ENCODE assay signal across 1 cellular context in genomic region chr3:149224736-149225594, GRCh38.
TF ChIP-seq lines count a peak whose summit lies in the region.

No MANE protein-coding gene starts in this region.

TF ChIP-seq in HepG2, 621 proteins besides CTCF, POLR2A, EP300 and RAD21 (continued from another document and continues in another):
- peak; percentile 36; the same call in 1 of the 2 replicates for TF ChIP-seq ZNF770 (CRISPR knock-in tag; IDR thresholded peaks at IDR 0.05)
- no peak for TF ChIP-seq KDM1A (CRISPR knock-in tag; IDR thresholded peaks at IDR 0.05)
- TF ChIP-seq ZNF850 (CRISPR knock-in tag; conservative IDR thresholded peaks at IDR 0.05): no peak
- TF ChIP-seq ZNF577 (CRISPR knock-in tag; IDR thresholded peaks at IDR 0.05; ENCODE audit: borderline replicate concordance, low read depth): no peak
- TF ChIP-seq MTF2 (CRISPR knock-in tag; IDR thresholded peaks at IDR 0.05; ENCODE audit: borderline replicate concordance): no peak
- TF ChIP-seq HNRNPK (IDR thresholded peaks at IDR 0.05; ENCODE audit: low read depth, low read length, poor library complexity, severe bottlenecking): no peak
- no peak for TF ChIP-seq HES4 (CRISPR knock-in tag; IDR thresholded peaks at IDR 0.05; ENCODE audit: borderline replicate concordance)
- no peak for TF ChIP-seq DMTF1 (CRISPR knock-in tag; IDR thresholded peaks at IDR 0.05)
- TF ChIP-seq USF2 (IDR thresholded peaks at IDR 0.05; ENCODE audit: low read depth, low read length): no peak
- no peak for TF ChIP-seq USF2 (CRISPR knock-in tag; IDR thresholded peaks at IDR 0.05; ENCODE audit: borderline replicate concordance)
- TF ChIP-seq KDM5A (IDR thresholded peaks at IDR 0.05; ENCODE audit: borderline replicate concordance, low read length): 0 out of 2 replicates have a peak, but pooled peaks have one; percentile 27
- TF ChIP-seq ZKSCAN1 (IDR thresholded peaks at IDR 0.05; ENCODE audit: low read length): no peak
- peak; percentile 98 for TF ChIP-seq ARID5B (CRISPR knock-in tag; IDR thresholded peaks at IDR 0.05)
- no peak for TF ChIP-seq ZNF326 (CRISPR knock-in tag; IDR thresholded peaks at IDR 0.05; ENCODE audit: borderline replicate concordance)
- TF ChIP-seq EEA1 (CRISPR knock-in tag; IDR thresholded peaks at IDR 0.05; ENCODE audit: borderline replicate concordance): no peak
- TF ChIP-seq GABPA (IDR thresholded peaks at IDR 0.05; ENCODE audit: low read depth, low read length): no peak
- peak; percentile 78 for TF ChIP-seq GABPA (CRISPR knock-in tag; IDR thresholded peaks at IDR 0.05; ENCODE audit: low read depth)
- TF ChIP-seq HNF4G (IDR thresholded peaks at IDR 0.05; ENCODE audit: borderline replicate concordance, low read depth, low read length): no peak
- TF ChIP-seq HNF4G (CRISPR knock-in tag; IDR thresholded peaks at IDR 0.05; ENCODE audit: borderline replicate concordance, low read depth): peak; percentile 46; the same call in 1 of the 2 replicates
- no peak for TF ChIP-seq ZNF24 (IDR thresholded peaks at IDR 0.05)
- no peak for TF ChIP-seq ZSCAN30 (CRISPR knock-in tag; IDR thresholded peaks at IDR 0.05)
- no peak for TF ChIP-seq MAFG (CRISPR knock-in tag; IDR thresholded peaks at IDR 0.05)
- peak; percentile 89 for TF ChIP-seq RCOR2 (CRISPR knock-in tag; IDR thresholded peaks at IDR 0.05)
- no peak for TF ChIP-seq HHEX (CRISPR knock-in tag; IDR thresholded peaks at IDR 0.05)
- 0 out of 2 replicates have a peak, but pooled peaks have one; percentile 64 for TF ChIP-seq ZMYM2 (CRISPR knock-in tag; IDR thresholded peaks at IDR 0.05)
- TF ChIP-seq TBP (CRISPR knock-in tag; IDR thresholded peaks at IDR 0.05): no peak
- no peak for TF ChIP-seq ZFP36 (IDR thresholded peaks at IDR 0.05; ENCODE audit: borderline replicate concordance, low read depth, low read length, partially characterized antibody)
- TF ChIP-seq ZNF724P (CRISPR knock-in tag; IDR thresholded peaks at IDR 0.05; ENCODE audit: borderline replicate concordance): no peak
- TF ChIP-seq ZFYVE20 (CRISPR knock-in tag; IDR thresholded peaks at IDR 0.05; ENCODE audit: borderline replicate concordance, low read depth): no peak
- peak; percentile 57; the same call in 1 of the 2 replicates for TF ChIP-seq TFAP4 (IDR thresholded peaks at IDR 0.05; ENCODE audit: borderline replicate concordance, low read depth)
- no peak; the same call in 1 of the 2 replicates for TF ChIP-seq AHR (CRISPR knock-in tag; IDR thresholded peaks at IDR 0.05)
- TF ChIP-seq ZNF251 (CRISPR knock-in tag; IDR thresholded peaks at IDR 0.05): no peak
- TF ChIP-seq AHDC1 (CRISPR knock-in tag; IDR thresholded peaks at IDR 0.05; ENCODE audit: borderline replicate concordance): peak; percentile 90; the same call in 1 of the 2 replicates
- no peak for TF ChIP-seq HCFC1 (IDR thresholded peaks at IDR 0.05; ENCODE audit: low read depth, low read length)
- peak; percentile 95 for TF ChIP-seq SMYD3 (CRISPR knock-in tag; IDR thresholded peaks at IDR 0.05)
- no peak for TF ChIP-seq TAF15 (IDR thresholded peaks at IDR 0.05; ENCODE audit: low read depth, low read length, poor library complexity, severe bottlenecking)
- no peak for TF ChIP-seq CENPT (CRISPR knock-in tag; IDR thresholded peaks at IDR 0.05; ENCODE audit: low read depth)
- TF ChIP-seq NFE2L2 (IDR thresholded peaks at IDR 0.05; ENCODE audit: low read length): peak; percentile 72
- TF ChIP-seq RARA (CRISPR knock-in tag; IDR thresholded peaks at IDR 0.05): peak; percentile 95
- peak; percentile 80 for TF ChIP-seq ZNF878 (CRISPR knock-in tag; IDR thresholded peaks at IDR 0.05)
- TF ChIP-seq ZNF20 (CRISPR knock-in tag; IDR thresholded peaks at IDR 0.05): no peak
- 0 out of 2 replicates have a peak, but pooled peaks have one; percentile 66 for TF ChIP-seq ZNF780A (CRISPR knock-in tag; IDR thresholded peaks at IDR 0.05)
- TF ChIP-seq ZNF101 (CRISPR knock-in tag; IDR thresholded peaks at IDR 0.05; ENCODE audit: borderline replicate concordance, low read depth): no peak
- TF ChIP-seq CC2D1A (CRISPR knock-in tag; IDR thresholded peaks at IDR 0.05): no peak
- peak; percentile 29; the same call in 1 of the 2 replicates for TF ChIP-seq ZNF329 (CRISPR knock-in tag; IDR thresholded peaks at IDR 0.05; ENCODE audit: low read depth)
- peak; percentile 86; the same call in 1 of the 2 replicates for TF ChIP-seq ZNF335 (CRISPR knock-in tag; IDR thresholded peaks at IDR 0.05)
- no peak for TF ChIP-seq TEF (CRISPR knock-in tag; IDR thresholded peaks at IDR 0.05)
- no peak for TF ChIP-seq ZNF10 (CRISPR knock-in tag; IDR thresholded peaks at IDR 0.05; ENCODE audit: borderline replicate concordance, low read depth)
- no peak for TF ChIP-seq CBX1 (IDR thresholded peaks at IDR 0.05; ENCODE audit: low read depth)
- TF ChIP-seq RBAK (CRISPR knock-in tag; IDR thresholded peaks at IDR 0.05): no peak
- TF ChIP-seq TCF7 (IDR thresholded peaks at IDR 0.05; ENCODE audit: low read depth): peak; percentile 64
- TF ChIP-seq ZNF382 (CRISPR knock-in tag; IDR thresholded peaks at IDR 0.05; ENCODE audit: borderline replicate concordance): no peak
- TF ChIP-seq GTF2F1 (IDR thresholded peaks at IDR 0.05; ENCODE audit: low read length): no peak
- peak; percentile 39; the same call in 1 of the 2 replicates for TF ChIP-seq ATF7-NPFF (CRISPR knock-in tag; IDR thresholded peaks at IDR 0.05; ENCODE audit: low read depth)
- TF ChIP-seq ZNF484 (CRISPR knock-in tag; IDR thresholded peaks at IDR 0.05; ENCODE audit: borderline replicate concordance, low read depth): no peak
